2 cellular contexts compared by ENCODE assay signal in genomic region chr6:42507901-42508300, GRCh38.
TF ChIP-seq lines count a peak whose summit lies in the region.

No MANE protein-coding gene starts in this region.

TF ChIP-seq in HCT116, 20 proteins besides CTCF, POLR2A, EP300 and RAD21:
- no peak for TF ChIP-seq MAX (IDR thresholded peaks at IDR 0.05)
- no peak for TF ChIP-seq ZBTB33 (IDR thresholded peaks at IDR 0.05; ENCODE audit: extremely low read depth, insufficient replicate concordance, low read length)
- no peak for TF ChIP-seq CBX3 (IDR thresholded peaks at IDR 0.05; ENCODE audit: low read depth)
- no peak for TF ChIP-seq EZH2phosphoT487 (IDR thresholded peaks at IDR 0.05; ENCODE audit: borderline replicate concordance)

TF ChIP-seq in GM12878, 131 proteins besides CTCF, POLR2A, EP300 and RAD21:
- TF ChIP-seq ZNF592 (IDR thresholded peaks at IDR 0.05) (no peak), E2F4 (IDR thresholded peaks at IDR 0.05; ENCODE audit: low read depth, low read length) (no peak), RBBP5 (conservative IDR thresholded peaks at IDR 0.05) (no peak), NR2C2 (IDR thresholded peaks at IDR 0.05; ENCODE audit: borderline replicate concordance, control insufficient read depth, insufficient read length, low read depth) (no peak), NBN (IDR thresholded peaks at IDR 0.05) (no peak)
